ENCODE assay signal across 1 cellular context in the genomic region with DNA sequence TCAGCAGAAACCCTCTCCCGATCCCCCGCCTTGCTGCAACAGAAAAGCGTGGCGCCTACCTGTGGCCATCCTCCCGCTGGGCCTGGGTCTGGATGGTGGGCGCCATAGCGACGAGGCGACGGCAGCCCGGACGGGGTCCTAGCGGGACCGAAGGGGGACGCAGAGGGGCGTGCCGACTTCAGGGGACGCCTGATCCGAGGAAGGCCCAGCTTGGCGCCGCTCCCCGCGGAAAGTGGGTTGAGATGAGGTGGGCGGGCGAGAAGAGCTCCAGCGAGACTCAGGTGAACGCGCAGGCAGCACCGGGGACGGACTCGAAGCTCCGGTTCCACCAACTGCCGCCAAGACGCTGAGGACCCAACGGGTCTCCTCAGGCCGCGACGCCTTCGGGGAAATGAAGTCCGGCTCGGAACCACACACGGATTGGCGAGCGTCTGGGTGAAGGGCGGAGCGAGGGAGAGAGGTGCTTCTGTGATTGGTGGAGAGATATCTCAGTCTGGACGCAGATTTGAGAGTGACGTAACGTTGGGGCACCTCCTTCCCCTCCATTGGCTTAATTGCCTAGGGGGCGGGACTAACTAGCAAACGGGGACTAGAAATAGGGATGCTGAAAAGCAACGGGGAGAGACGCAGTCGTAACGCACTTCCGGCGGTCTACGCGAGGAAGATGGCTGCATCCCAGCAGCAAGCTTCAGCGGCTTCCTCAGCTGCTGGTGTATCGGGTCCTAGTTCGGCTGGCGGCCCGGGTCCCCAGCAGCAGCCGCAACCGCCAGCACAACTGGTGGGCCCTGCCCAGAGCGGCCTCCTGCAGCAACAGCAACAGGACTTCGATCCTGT.
TF ChIP-seq lines count a peak whose summit lies in the region.

A gene with protein sequence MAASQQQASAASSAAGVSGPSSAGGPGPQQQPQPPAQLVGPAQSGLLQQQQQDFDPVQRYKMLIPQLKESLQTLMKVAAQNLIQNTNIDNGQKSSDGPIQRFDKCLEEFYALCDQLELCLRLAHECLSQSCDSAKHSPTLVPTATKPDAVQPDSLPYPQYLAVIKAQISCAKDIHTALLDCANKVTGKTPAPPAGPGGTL (plus strand): TSS at position 620 of the 834 bp plus-strand sequence. CDS start 45 bp downstream, at position 665.
A gene (minus strand): TSS at position 348 of the 834 bp plus-strand sequence. CDS start 242 bp downstream, at position 106.

TF ChIP-seq in GM12878, 131 proteins besides CTCF, POLR2A, EP300 and RAD21 (continued from another document and continues in another):
- TF ChIP-seq, protein P1, sequence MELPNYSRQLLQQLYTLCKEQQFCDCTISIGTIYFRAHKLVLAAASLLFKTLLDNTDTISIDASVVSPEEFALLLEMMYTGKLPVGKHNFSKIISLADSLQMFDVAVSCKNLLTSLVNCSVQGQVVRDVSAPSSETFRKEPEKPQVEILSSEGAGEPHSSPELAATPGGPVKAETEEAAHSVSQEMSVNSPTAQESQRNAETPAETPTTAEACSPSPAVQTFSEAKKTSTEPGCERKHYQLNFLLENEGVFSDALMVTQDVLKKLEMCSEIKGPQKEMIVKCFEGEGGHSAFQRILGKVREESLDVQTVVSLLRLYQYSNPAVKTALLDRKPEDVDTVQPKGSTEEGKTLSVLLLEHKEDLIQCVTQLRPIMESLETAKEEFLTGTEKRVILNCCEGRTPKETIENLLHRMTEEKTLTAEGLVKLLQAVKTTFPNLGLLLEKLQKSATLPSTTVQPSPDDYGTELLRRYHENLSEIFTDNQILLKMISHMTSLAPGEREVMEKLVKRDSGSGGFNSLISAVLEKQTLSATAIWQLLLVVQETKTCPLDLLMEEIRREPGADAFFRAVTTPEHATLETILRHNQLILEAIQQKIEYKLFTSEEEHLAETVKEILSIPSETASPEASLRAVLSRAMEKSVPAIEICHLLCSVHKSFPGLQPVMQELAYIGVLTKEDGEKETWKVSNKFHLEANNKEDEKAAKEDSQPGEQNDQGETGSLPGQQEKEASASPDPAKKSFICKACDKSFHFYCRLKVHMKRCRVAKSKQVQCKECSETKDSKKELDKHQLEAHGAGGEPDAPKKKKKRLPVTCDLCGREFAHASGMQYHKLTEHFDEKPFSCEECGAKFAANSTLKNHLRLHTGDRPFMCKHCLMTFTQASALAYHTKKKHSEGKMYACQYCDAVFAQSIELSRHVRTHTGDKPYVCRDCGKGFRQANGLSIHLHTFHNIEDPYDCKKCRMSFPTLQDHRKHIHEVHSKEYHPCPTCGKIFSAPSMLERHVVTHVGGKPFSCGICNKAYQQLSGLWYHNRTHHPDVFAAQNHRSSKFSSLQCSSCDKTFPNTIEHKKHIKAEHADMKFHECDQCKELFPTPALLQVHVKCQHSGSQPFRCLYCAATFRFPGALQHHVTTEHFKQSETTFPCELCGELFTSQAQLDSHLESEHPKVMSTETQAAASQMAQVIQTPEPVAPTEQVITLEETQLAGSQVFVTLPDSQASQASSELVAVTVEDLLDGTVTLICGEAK (IDR thresholded peaks at IDR 0.05; ENCODE audit: borderline replicate concordance): peak; percentile 87; the same call in 1 of the 2 replicates
- TF ChIP-seq LARP7 (IDR thresholded peaks at IDR 0.05) (peak; percentile 97), SUZ12 (IDR thresholded peaks at IDR 0.05; ENCODE audit: unreplicated experiment) (no peak), JUNB (IDR thresholded peaks at IDR 0.05) (no peak), FOXM1 (IDR thresholded peaks at IDR 0.05; ENCODE audit: low read depth, low read length) (no peak), DPF2 (IDR thresholded peaks at IDR 0.05) (peak; percentile 75), ZNF384 (IDR thresholded peaks at IDR 0.05; ENCODE audit: borderline replicate concordance, low read depth, low read length) (no peak), YY1 (IDR thresholded peaks at IDR 0.05; ENCODE audit: low read depth, low read length) (peak; percentile 96), MXI1 (IDR thresholded peaks at IDR 0.05; ENCODE audit: low read depth, low read length) (peak; percentile 26; the same call in 1 of the 2 replicates), NRF1 (conservative IDR thresholded peaks at IDR 0.05; ENCODE audit: low read depth, low read length) (0 out of 2 replicates have a peak, but pooled peaks have one; percentile 1), CREM (IDR thresholded peaks at IDR 0.05; ENCODE audit: low read depth) (peak; percentile 84; the same call in 1 of the 2 replicates), NR2F1 (conservative IDR thresholded peaks at IDR 0.05) (peak; percentile 61; the same call in 1 of the 2 replicates), BACH1 (IDR thresholded peaks at IDR 0.05; ENCODE audit: borderline replicate concordance) (peak; percentile 77), PAX5 (IDR thresholded peaks at IDR 0.05; ENCODE audit: borderline replicate concordance, low read depth, low read length) (peak; percentile 50; the same call in 1 of the 2 replicates), RFX5 (IDR thresholded peaks at IDR 0.05; ENCODE audit: low read depth, low read length) (peak; percentile 76), TAF1 (IDR thresholded peaks at IDR 0.05; ENCODE audit: borderline replicate concordance, low read depth, low read length) (peak; percentile 97), RCOR1 (conservative IDR thresholded peaks at IDR 0.05; ENCODE audit: low read depth, low read length) (no peak), RBBP5 (conservative IDR thresholded peaks at IDR 0.05) (no peak)
- TF ChIP-seq, protein P2, sequence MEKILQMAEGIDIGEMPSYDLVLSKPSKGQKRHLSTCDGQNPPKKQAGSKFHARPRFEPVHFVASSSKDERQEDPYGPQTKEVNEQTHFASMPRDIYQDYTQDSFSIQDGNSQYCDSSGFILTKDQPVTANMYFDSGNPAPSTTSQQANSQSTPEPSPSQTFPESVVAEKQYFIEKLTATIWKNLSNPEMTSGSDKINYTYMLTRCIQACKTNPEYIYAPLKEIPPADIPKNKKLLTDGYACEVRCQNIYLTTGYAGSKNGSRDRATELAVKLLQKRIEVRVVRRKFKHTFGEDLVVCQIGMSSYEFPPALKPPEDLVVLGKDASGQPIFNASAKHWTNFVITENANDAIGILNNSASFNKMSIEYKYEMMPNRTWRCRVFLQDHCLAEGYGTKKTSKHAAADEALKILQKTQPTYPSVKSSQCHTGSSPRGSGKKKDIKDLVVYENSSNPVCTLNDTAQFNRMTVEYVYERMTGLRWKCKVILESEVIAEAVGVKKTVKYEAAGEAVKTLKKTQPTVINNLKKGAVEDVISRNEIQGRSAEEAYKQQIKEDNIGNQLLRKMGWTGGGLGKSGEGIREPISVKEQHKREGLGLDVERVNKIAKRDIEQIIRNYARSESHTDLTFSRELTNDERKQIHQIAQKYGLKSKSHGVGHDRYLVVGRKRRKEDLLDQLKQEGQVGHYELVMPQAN (conservative IDR thresholded peaks at IDR 0.05): peak; percentile 92
- TF ChIP-seq, protein P3, sequence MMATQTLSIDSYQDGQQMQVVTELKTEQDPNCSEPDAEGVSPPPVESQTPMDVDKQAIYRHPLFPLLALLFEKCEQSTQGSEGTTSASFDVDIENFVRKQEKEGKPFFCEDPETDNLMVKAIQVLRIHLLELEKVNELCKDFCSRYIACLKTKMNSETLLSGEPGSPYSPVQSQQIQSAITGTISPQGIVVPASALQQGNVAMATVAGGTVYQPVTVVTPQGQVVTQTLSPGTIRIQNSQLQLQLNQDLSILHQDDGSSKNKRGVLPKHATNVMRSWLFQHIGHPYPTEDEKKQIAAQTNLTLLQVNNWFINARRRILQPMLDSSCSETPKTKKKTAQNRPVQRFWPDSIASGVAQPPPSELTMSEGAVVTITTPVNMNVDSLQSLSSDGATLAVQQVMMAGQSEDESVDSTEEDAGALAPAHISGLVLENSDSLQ (IDR thresholded peaks at IDR 0.05): peak; percentile 98
- TF ChIP-seq, protein P4, sequence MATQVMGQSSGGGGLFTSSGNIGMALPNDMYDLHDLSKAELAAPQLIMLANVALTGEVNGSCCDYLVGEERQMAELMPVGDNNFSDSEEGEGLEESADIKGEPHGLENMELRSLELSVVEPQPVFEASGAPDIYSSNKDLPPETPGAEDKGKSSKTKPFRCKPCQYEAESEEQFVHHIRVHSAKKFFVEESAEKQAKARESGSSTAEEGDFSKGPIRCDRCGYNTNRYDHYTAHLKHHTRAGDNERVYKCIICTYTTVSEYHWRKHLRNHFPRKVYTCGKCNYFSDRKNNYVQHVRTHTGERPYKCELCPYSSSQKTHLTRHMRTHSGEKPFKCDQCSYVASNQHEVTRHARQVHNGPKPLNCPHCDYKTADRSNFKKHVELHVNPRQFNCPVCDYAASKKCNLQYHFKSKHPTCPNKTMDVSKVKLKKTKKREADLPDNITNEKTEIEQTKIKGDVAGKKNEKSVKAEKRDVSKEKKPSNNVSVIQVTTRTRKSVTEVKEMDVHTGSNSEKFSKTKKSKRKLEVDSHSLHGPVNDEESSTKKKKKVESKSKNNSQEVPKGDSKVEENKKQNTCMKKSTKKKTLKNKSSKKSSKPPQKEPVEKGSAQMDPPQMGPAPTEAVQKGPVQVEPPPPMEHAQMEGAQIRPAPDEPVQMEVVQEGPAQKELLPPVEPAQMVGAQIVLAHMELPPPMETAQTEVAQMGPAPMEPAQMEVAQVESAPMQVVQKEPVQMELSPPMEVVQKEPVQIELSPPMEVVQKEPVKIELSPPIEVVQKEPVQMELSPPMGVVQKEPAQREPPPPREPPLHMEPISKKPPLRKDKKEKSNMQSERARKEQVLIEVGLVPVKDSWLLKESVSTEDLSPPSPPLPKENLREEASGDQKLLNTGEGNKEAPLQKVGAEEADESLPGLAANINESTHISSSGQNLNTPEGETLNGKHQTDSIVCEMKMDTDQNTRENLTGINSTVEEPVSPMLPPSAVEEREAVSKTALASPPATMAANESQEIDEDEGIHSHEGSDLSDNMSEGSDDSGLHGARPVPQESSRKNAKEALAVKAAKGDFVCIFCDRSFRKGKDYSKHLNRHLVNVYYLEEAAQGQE (IDR thresholded peaks at IDR 0.05; ENCODE audit: low read depth, low read length): peak; percentile 32; the same call in 1 of the 2 replicates
- TF ChIP-seq, protein P5, sequence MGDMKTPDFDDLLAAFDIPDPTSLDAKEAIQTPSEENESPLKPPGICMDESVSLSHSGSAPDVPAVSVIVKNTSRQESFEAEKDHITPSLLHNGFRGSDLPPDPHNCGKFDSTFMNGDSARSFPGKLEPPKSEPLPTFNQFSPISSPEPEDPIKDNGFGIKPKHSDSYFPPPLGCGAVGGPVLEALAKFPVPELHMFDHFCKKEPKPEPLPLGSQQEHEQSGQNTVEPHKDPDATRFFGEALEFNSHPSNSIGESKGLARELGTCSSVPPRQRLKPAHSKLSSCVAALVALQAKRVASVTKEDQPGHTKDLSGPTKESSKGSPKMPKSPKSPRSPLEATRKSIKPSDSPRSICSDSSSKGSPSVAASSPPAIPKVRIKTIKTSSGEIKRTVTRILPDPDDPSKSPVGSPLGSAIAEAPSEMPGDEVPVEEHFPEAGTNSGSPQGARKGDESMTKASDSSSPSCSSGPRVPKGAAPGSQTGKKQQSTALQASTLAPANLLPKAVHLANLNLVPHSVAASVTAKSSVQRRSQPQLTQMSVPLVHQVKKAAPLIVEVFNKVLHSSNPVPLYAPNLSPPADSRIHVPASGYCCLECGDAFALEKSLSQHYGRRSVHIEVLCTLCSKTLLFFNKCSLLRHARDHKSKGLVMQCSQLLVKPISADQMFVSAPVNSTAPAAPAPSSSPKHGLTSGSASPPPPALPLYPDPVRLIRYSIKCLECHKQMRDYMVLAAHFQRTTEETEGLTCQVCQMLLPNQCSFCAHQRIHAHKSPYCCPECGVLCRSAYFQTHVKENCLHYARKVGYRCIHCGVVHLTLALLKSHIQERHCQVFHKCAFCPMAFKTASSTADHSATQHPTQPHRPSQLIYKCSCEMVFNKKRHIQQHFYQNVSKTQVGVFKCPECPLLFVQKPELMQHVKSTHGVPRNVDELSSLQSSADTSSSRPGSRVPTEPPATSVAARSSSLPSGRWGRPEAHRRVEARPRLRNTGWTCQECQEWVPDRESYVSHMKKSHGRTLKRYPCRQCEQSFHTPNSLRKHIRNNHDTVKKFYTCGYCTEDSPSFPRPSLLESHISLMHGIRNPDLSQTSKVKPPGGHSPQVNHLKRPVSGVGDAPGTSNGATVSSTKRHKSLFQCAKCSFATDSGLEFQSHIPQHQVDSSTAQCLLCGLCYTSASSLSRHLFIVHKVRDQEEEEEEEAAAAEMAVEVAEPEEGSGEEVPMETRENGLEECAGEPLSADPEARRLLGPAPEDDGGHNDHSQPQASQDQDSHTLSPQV (IDR thresholded peaks at IDR 0.05): peak; percentile 62; the same call in 1 of the 2 replicates
- TF ChIP-seq, protein P6, sequence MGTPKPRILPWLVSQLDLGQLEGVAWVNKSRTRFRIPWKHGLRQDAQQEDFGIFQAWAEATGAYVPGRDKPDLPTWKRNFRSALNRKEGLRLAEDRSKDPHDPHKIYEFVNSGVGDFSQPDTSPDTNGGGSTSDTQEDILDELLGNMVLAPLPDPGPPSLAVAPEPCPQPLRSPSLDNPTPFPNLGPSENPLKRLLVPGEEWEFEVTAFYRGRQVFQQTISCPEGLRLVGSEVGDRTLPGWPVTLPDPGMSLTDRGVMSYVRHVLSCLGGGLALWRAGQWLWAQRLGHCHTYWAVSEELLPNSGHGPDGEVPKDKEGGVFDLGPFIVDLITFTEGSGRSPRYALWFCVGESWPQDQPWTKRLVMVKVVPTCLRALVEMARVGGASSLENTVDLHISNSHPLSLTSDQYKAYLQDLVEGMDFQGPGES (IDR thresholded peaks at IDR 0.05): peak; percentile 86
- TF ChIP-seq, protein P7, sequence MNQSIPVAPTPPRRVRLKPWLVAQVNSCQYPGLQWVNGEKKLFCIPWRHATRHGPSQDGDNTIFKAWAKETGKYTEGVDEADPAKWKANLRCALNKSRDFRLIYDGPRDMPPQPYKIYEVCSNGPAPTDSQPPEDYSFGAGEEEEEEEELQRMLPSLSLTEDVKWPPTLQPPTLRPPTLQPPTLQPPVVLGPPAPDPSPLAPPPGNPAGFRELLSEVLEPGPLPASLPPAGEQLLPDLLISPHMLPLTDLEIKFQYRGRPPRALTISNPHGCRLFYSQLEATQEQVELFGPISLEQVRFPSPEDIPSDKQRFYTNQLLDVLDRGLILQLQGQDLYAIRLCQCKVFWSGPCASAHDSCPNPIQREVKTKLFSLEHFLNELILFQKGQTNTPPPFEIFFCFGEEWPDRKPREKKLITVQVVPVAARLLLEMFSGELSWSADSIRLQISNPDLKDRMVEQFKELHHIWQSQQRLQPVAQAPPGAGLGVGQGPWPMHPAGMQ (IDR thresholded peaks at IDR 0.05; ENCODE audit: borderline replicate concordance): peak; percentile 95
